In genomic region chr17:44077595-44077909, GRCh38 we compare ENCODE assay signal across 13 cellular contexts. TPM values are rescaled to one million over a fixed set of nuclear protein-coding genes. Genes with fewer than 3 reads are reported as not detected.
A peak's percentile ranks its signal among the peaks of the same experiment; 100 is the strongest.
DNase-seq lines count a peak whose midpoint lies in the region; ATAC-seq and TF ChIP-seq lines count a peak whose summit lies in the region.
"Had no signal": no experiment of that assay in that cellular context is flagged by ENCODE, and none has a peak within 500 bp of the region (broad histone marks: within the 10 kb centered on the region; RNA-seq: fewer than 3 reads in every experiment).

No MANE protein-coding gene starts in this region.

- H3K4me3 ChIP-seq in A673 (ENCODE audit: low read depth, low read length, poor library complexity, severe bottlenecking) (no peak overlapping the region), HL-60 (replicated peaks; ENCODE audit: insufficient read depth, low read length) (no peak overlapping the region), lower lobe of right lung (no peak overlapping the region)
- H3K4me3 ChIP-seq: skin epidermis had no signal

- peak overlapping the region; percentile 24 for H3K27ac Mint-ChIP-seq in T-helper 17 cell
- H3K27ac Mint-ChIP-seq: memory B cell had no signal

- peaks cover 4% of the 10 kb centered on the region for H3K36me3 Mint-ChIP-seq in T-helper 17 cell (ENCODE audit: low read depth)

- intact Hi-C loops in A673 (cut with micrococcal nuclease; ENCODE audit: unreplicated experiment): no loop called here
- intact Hi-C loops in lower lobe of right lung (cut with DNase I): no loop called here

- POLR2A ChIA-PET in A673 (lab: Charles Lee; ENCODE audit: low non-redundant PET): no interaction called here
- POLR2A ChIA-PET in HEK293T (lab: Yijun Ruan, JAX): no interaction called here

- no peak overlapping the region for H3K4me3 Mint-ChIP-seq in T-helper 17 cell
- H3K4me3 Mint-ChIP-seq: memory B cell had no signal

- CTCF ChIA-PET in A673 (lab: Charles Lee) (no interaction called here), HEK293T (lab: Yijun Ruan, JAX) (interaction anchor here (0.6 kb wide), 1 partner anchor 26 kb away, joined by 3 read pairs; no protein-coding TSS in a partner anchor)

- H3K27me3 ChIP-seq in A673 (replicated peaks; ENCODE audit: insufficient read depth, low read depth, low read length, poor library complexity): no peaks in the 10 kb centered on the region
- no peaks in the 10 kb centered on the region for H3K27me3 ChIP-seq in HL-60 (ENCODE audit: insufficient read depth, poor library complexity, severe bottlenecking)
- H3K27me3 ChIP-seq in lower lobe of right lung (ENCODE audit: low read depth): no peaks in the 10 kb centered on the region

- no peaks in the 10 kb centered on the region for H3K36me3 ChIP-seq in A673 (ENCODE audit: insufficient read depth, low read length, poor library complexity, severe bottlenecking)
- H3K36me3 ChIP-seq in lower lobe of right lung: peaks cover 85% of the 10 kb centered on the region

- ATAC-seq in T-helper 17 cell (no peak), lower lobe of right lung (peak; percentile 52 to 64), GM19035 (IDR thresholded peaks at IDR 0.05; ENCODE audit: unreplicated experiment) (no peak), HG03378 (IDR thresholded peaks at IDR 0.05; ENCODE audit: unreplicated experiment) (no peak)

- no TSS peak for BruUV-seq in A673 (replicated peaks; lab: Mats Ljungman, UMichigan)

- H3K4me1 Mint-ChIP-seq in T-helper 17 cell: peaks cover 11% of the 10 kb centered on the region

- H3K4me1 ChIP-seq in A673 (ENCODE audit: insufficient read depth, low read length, poor library complexity, severe bottlenecking): no peaks in the 10 kb centered on the region
- peaks cover 16% of the 10 kb centered on the region for H3K4me1 ChIP-seq in lower lobe of right lung

- H3K9me3 ChIP-seq in A673 (ENCODE audit: low read depth, low read length, poor library complexity, severe bottlenecking): no peaks in the 10 kb centered on the region
- H3K9me3 ChIP-seq in T-helper 17 cell (ENCODE audit: control insufficient read depth, low read length, poor library complexity, severe bottlenecking): no peaks in the 10 kb centered on the region
- no peaks in the 10 kb centered on the region for H3K9me3 ChIP-seq in lower lobe of right lung

- no peaks in the 10 kb centered on the region for H3K27me3 Mint-ChIP-seq in T-helper 17 cell
- H3K27me3 Mint-ChIP-seq: memory B cell had no signal

- DNase-seq in A673 (ENCODE audit: low spot score) (no peak), HL-60 (ENCODE audit: low read depth in 1 of 2, low spot score in 1 of 2) (peak in 1 of 2 experiments; percentile 91), T-helper 17 cell (no peak), lower lobe of right lung (peak; percentile 55), HEK293T (ENCODE audit: extremely low spot score) (no peak)
- no peak for DNase-seq in stimulated activated CD4-positive, alpha-beta T cell treated with anti-CD3 and anti-CD28 coated beads, Interleukin-15, amount 100 ng/mL, for 24 hours
- DNase-seq: activated gamma-delta T cell treated with Interleukin-2 at 50 U/mL for 16 hours, H7, Right ventricle myocardium superior had no signal

- peak overlapping the region; percentile 42 for H3K27ac ChIP-seq in A673 (ENCODE audit: low read depth, low read length, poor library complexity, severe bottlenecking)
- peak overlapping the region; percentile 68 for H3K27ac ChIP-seq in HL-60 (replicated peaks)
- peak overlapping the region; percentile 41 for H3K27ac ChIP-seq in lower lobe of right lung

- TF ChIP-seq CTCF in A673 (conservative IDR thresholded peaks at IDR 0.05; ENCODE audit: low read depth, low read length) (no peak), HL-60 (IDR thresholded peaks at IDR 0.05; ENCODE audit: insufficient read depth, low read length) (no peak), lower lobe of right lung (IDR thresholded peaks at IDR 0.05) (no peak)

TF ChIP-seq in HEK293T, 16 proteins besides CTCF, POLR2A, EP300 and RAD21:
- TF ChIP-seq NFRKB (IDR thresholded peaks at IDR 0.05) (no peak), FOXK2 (IDR thresholded peaks at IDR 0.05) (no peak), TARDBP (IDR thresholded peaks at IDR 0.05) (no peak), FOXM1 (IDR thresholded peaks at IDR 0.05; ENCODE audit: borderline replicate concordance) (no peak), L3MBTL2 (conservative IDR thresholded peaks at IDR 0.05) (no peak), SUZ12 (IDR thresholded peaks at IDR 0.05) (no peak), SP1 (IDR thresholded peaks at IDR 0.05) (no peak), BHLHE40 (IDR thresholded peaks at IDR 0.05; ENCODE audit: borderline replicate concordance) (no peak), CTBP1 (IDR thresholded peaks at IDR 0.05; ENCODE audit: borderline replicate concordance) (no peak)

RNA-seq across cellular contexts. Expression of gene G6PC3, which starts 7.0 kb away (rescaled TPM):
- total RNA-seq in A673 (2021) (47.0 and 57.9 TPM in 2 replicates), T-helper 17 cell (10 to 100 TPM; 10.9 to 13.8 TPM), lower lobe of right lung (40.1 TPM)

RNA-seq across cellular contexts. Expression of gene LSM12, which starts 11.1 kb away (rescaled TPM):
- total RNA-seq in A673 (2021) (47.5 and 52.5 TPM in 2 replicates), T-helper 17 cell (10 to 100 TPM; 35.3 to 46.5 TPM), lower lobe of right lung (39.1 TPM)

RNA-seq across cellular contexts. Expression of gene HDAC5, which starts 45.9 kb away (rescaled TPM):
- total RNA-seq in A673 (2021) (16.9 and 27.1 TPM in 2 replicates), T-helper 17 cell (10 to 100 TPM; 83.6 to 96.5 TPM), lower lobe of right lung (59.2 TPM)

Comparison
In these comparisons a context has a peak if more than half of its experiments do, and no peak if none do; other contexts are left out.
1. ATAC-seq: peak in lower lobe of right lung (2 of 2); none in T-helper 17 cell (single experiment), GM19035 (single experiment) and HG03378 (single experiment).
2. Peak in every context shown above with its lines, with median percentiles within 50 percentile points of each other: H3K27ac ChIP-seq.